Comparison of ENCODE assay signal across 8 cellular contexts in the genomic region with DNA sequence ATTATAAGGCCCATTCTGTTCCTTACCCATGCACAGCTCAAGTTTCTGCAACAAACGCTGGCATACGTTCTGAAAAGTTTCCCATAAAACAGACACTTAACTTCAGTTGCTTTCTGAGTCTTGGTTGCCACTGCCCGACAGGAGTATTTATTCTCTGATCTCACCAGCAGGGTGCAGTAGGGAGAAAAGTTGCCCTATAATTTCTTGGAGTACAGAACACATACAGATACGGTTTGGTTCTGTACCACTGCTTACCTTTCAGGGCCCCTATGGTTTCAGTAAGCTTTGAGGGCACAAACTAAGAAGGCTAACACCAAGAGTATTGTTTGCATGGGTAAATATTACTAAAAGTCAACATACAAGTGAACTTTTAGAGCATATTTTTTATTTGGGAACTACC.
DNase-seq lines count a peak whose midpoint lies in the region; ATAC-seq and TF ChIP-seq lines count a peak whose summit lies in the region.

No MANE protein-coding gene starts in this region.

- no peak overlapping the region for H3K4me2 ChIP-seq in MM.1S (ENCODE audit: low read depth, low read length)

- peaks cover 0 to 4% of the 10 kb centered on the region in 2 donors for H3K9me3 Mint-ChIP-seq in natural killer cell
- H3K9me3 Mint-ChIP-seq in natural killer cell treated with Interleukin-12 subunit alpha and Interleukin-12 subunit beta and Interleukin-15 and Interleukin-18, amount 100 ng/mL, for 72 hours: no peaks in the 10 kb centered on the region
- H3K9me3 Mint-ChIP-seq in endothelial cell (ENCODE audit: unreplicated experiment): peaks cover 4% of the 10 kb centered on the region

- no peaks in the 10 kb centered on the region for H4K20me1 ChIP-seq in MM.1S (ENCODE audit: insufficient read depth, low read length)

- ATAC-seq in natural killer cell: no peak
- no peak for ATAC-seq in natural killer cell treated with Interleukin-12 subunit alpha and Interleukin-12 subunit beta and Interleukin-15 and Interleukin-18, amount 100 ng/mL, for 72 hours
- ATAC-seq in HG03196 (IDR thresholded peaks at IDR 0.05; ENCODE audit: unreplicated experiment): no peak

- H3K4me1 ChIP-seq in MM.1S (ENCODE audit: low read length) (no peaks in the 10 kb centered on the region), sigmoid colon (peaks cover 0 to 2% (median 0%) of the 10 kb centered on the region in 4 donors)

- WGBS in sigmoid colon, 2 donors: 64 to 82% methylated on average over 4 of the region's 4 CpGs

- H3K4me3 ChIP-seq in MM.1S (ENCODE audit: low read length): no peak overlapping the region
- no peak overlapping the region for H3K4me3 ChIP-seq in sigmoid colon

- no peak overlapping the region for H2AFZ ChIP-seq in MM.1S (ENCODE audit: low read length)

- CTCF ChIA-PET in RWPE1 (lab: Yijun Ruan, JAX): no interaction called here

- no peak for DNase-seq in natural killer cell
- DNase-seq in natural killer cell treated with Interleukin-12 subunit alpha and Interleukin-12 subunit beta and Interleukin-15 and Interleukin-18, amount 100 ng/mL, for 72 hours (ENCODE audit: low spot score): no peak
- DNase-seq in MM.1S: no peak
- no peak for DNase-seq in endothelial cell (ENCODE audit: low spot score)
- DNase-seq in ureter (ENCODE audit: low spot score): no peak
- DNase-seq in RWPE1 (ENCODE audit: low spot score): no peak
- DNase-seq in sigmoid colon: no peak

- H3K9me3 ChIP-seq in MM.1S (replicated peaks; ENCODE audit: insufficient read depth, low read length) (no peaks in the 10 kb centered on the region), sigmoid colon (peaks cover 0 to 6% (median 3%) of the 10 kb centered on the region in 4 donors)

- POLR2A ChIA-PET in RWPE1 (lab: Yijun Ruan, JAX; ENCODE audit: low non-redundant PET): no interaction called here

- H3F3A ChIP-seq in MM.1S (ENCODE audit: insufficient read depth, low read length): no peaks in the 10 kb centered on the region

- no peaks in the 10 kb centered on the region for H3K79me2 ChIP-seq in MM.1S (ENCODE audit: low read length)

- H3K27ac Mint-ChIP-seq in natural killer cell (no peak overlapping the region), endothelial cell (ENCODE audit: unreplicated experiment) (no peak overlapping the region)
- no peak overlapping the region for H3K27ac Mint-ChIP-seq in natural killer cell treated with Interleukin-12 subunit alpha and Interleukin-12 subunit beta and Interleukin-15 and Interleukin-18, amount 100 ng/mL, for 72 hours

- H3K4me3 Mint-ChIP-seq in natural killer cell (no peak overlapping the region), endothelial cell (ENCODE audit: unreplicated experiment) (no peak overlapping the region)
- no peak overlapping the region for H3K4me3 Mint-ChIP-seq in natural killer cell treated with Interleukin-12 subunit alpha and Interleukin-12 subunit beta and Interleukin-15 and Interleukin-18, amount 100 ng/mL, for 72 hours

- intact Hi-C loops in natural killer cell (cut with micrococcal nuclease): no loop called here
- intact Hi-C loops in sigmoid colon (cut with DNase I): no loop called here

- H3K27me3 ChIP-seq in MM.1S (replicated peaks; ENCODE audit: insufficient read depth, low read length) (no peaks in the 10 kb centered on the region), sigmoid colon (no peaks in the 10 kb centered on the region)

- no peak overlapping the region for H3K9ac ChIP-seq in MM.1S (ENCODE audit: low read length)

- H3K36me3 ChIP-seq in MM.1S (replicated peaks; ENCODE audit: insufficient read depth, low read length): no peaks in the 10 kb centered on the region
- peaks cover 5 to 65% (median 19%) of the 10 kb centered on the region in 4 donors for H3K36me3 ChIP-seq in sigmoid colon

- no peaks in the 10 kb centered on the region for H3K36me3 Mint-ChIP-seq in natural killer cell
- H3K36me3 Mint-ChIP-seq in natural killer cell treated with Interleukin-12 subunit alpha and Interleukin-12 subunit beta and Interleukin-15 and Interleukin-18, amount 100 ng/mL, for 72 hours: peaks cover 14% of the 10 kb centered on the region
- peaks cover 59% of the 10 kb centered on the region for H3K36me3 Mint-ChIP-seq in endothelial cell (ENCODE audit: low read depth, unreplicated experiment)

- peak; percentile 20 for TF ChIP-seq CTCF in natural killer cell (IDR thresholded peaks at IDR 0.05)
- TF ChIP-seq CTCF in MM.1S (IDR thresholded peaks at IDR 0.05; ENCODE audit: low read length): peak; percentile 33
- peak; percentile 54 for TF ChIP-seq CTCF in endothelial cell (IDR thresholded peaks at IDR 0.05; ENCODE audit: unreplicated experiment)
- no peak for TF ChIP-seq CTCF in RWPE1 (conservative IDR thresholded peaks at IDR 0.05; ENCODE audit: low read depth)
- no peak for TF ChIP-seq CTCF in sigmoid colon (IDR thresholded peaks at IDR 0.05)

- no peaks in the 10 kb centered on the region for H3K9me2 ChIP-seq in MM.1S (replicated peaks; ENCODE audit: insufficient read depth, low read length)

- no peaks in the 10 kb centered on the region for H3K27me3 Mint-ChIP-seq in natural killer cell (ENCODE audit: low read depth in 2 of 2)
- H3K27me3 Mint-ChIP-seq in natural killer cell treated with Interleukin-12 subunit alpha and Interleukin-12 subunit beta and Interleukin-15 and Interleukin-18, amount 100 ng/mL, for 72 hours: no peaks in the 10 kb centered on the region
- H3K27me3 Mint-ChIP-seq in endothelial cell (ENCODE audit: unreplicated experiment): no peaks in the 10 kb centered on the region

- TF ChIP-seq EP300 in sigmoid colon (IDR thresholded peaks at IDR 0.05): no peak

- H3K27ac ChIP-seq in MM.1S (ENCODE audit: low read length) (no peak overlapping the region), RWPE1 (no peak overlapping the region), sigmoid colon (no peak overlapping the region)

- no peaks in the 10 kb centered on the region for H3K4me1 Mint-ChIP-seq in natural killer cell
- H3K4me1 Mint-ChIP-seq in natural killer cell treated with Interleukin-12 subunit alpha and Interleukin-12 subunit beta and Interleukin-15 and Interleukin-18, amount 100 ng/mL, for 72 hours (ENCODE audit: low read depth in 2 of 2): no peaks in the 10 kb centered on the region
- no peaks in the 10 kb centered on the region for H3K4me1 Mint-ChIP-seq in endothelial cell (ENCODE audit: unreplicated experiment)

- TF ChIP-seq POLR2A in sigmoid colon (IDR thresholded peaks at IDR 0.05): no peak

Comparison
In these comparisons a context has a peak if more than half of its experiments do, and no peak if none do; other contexts are left out.
1. CTCF ChIP-seq: peak in natural killer cell (single experiment), MM.1S (single experiment) and endothelial cell (single experiment); none in RWPE1 (single experiment) and sigmoid colon (0 of 4).